ENCODE assay signal across 26 cellular contexts in the genomic region with DNA sequence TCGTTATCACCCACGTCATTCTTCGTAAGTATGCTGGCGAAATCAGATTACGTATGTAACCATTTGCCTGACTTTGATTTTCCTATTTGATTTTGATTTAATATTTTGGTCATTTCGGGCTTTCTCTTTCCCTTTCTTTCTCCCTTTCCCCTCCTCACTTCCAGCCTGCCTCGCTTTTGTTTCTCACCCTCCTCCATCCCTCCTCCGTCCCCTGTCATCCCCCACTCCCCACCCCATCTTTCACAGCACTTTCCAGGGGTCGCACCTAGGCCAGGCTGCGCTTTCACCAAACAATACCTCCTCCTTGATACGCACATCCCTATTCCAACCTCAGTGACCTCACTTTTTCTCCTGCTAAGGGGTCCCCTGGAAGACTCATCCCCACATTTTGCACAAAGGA.
A peak's percentile ranks its signal among the peaks of the same experiment; 100 is the strongest.
DNase-seq lines count a peak whose midpoint lies in the region; ATAC-seq, FAIRE-seq and TF ChIP-seq lines count a peak whose summit lies in the region.
"Had no signal": no experiment of that assay in that cellular context is flagged by ENCODE, and none has a peak within 500 bp of the region (broad histone marks: within the 10 kb centered on the region; RNA-seq: fewer than 3 reads in every experiment).

No MANE protein-coding gene starts in this region.

- no TSS peak for BruUV-seq in K562 (replicated peaks; lab: Mats Ljungman, UMichigan)

- peaks cover 10% of the 10 kb centered on the region for H3F3A ChIP-seq in neural progenitor cell (ENCODE audit: low read depth)

- POLR2A ChIA-PET in K562 (lab: Yijun Ruan, JAX) = interaction anchor here (1.6 kb wide), 1 partner anchor 9 kb away, joined by 3 read pairs; no protein-coding TSS in a partner anchor

- WGBS in K562 (ENCODE audit: insufficient coverage, low coverage, missing lambda C conversion rate) = 83% methylated on average over 11 of the region's 11 CpGs

- H3K79me2 ChIP-seq in K562 (ENCODE audit: control insufficient read depth, insufficient read depth, low read length) (no peaks in the 10 kb centered on the region), neural progenitor cell (ENCODE audit: low read depth) (no peaks in the 10 kb centered on the region)

- H3K9me3 ChIP-seq in K562 (replicated peaks; ENCODE audit: control insufficient read depth, insufficient read depth, low read depth, low read length) = no peaks in the 10 kb centered on the region
- no peaks in the 10 kb centered on the region for H3K9me3 ChIP-seq in neural progenitor cell (ENCODE audit: low read depth)
- H3K9me3 ChIP-seq: BE2C, MG63, SJCRH30 had no signal

- H3K4me1 ChIP-seq in K562 (replicated peaks in 1 of 2; ENCODE audit: control insufficient read depth in 2 of 2, insufficient read depth in 2 of 2, low read length in 2 of 2) = no peaks in the 10 kb centered on the region; a peak in 1 of 5 replicates
- H3K4me1 ChIP-seq in neural progenitor cell = peaks cover 55% of the 10 kb centered on the region
- H3K4me1 ChIP-seq: BE2C, SJCRH30 had no signal

- TF ChIP-seq EP300 in K562 (IDR thresholded peaks at IDR 0.05; ENCODE audit: low read length) = no peak

- H3K27ac Mint-ChIP-seq in neural progenitor cell = no peak overlapping the region
- H3K27ac Mint-ChIP-seq: CD4-positive, CD25-positive, alpha-beta regulatory T cell; HFFc6 had no signal

- no peak overlapping the region for H3K4me3 Mint-ChIP-seq in neural progenitor cell
- H3K4me3 Mint-ChIP-seq: CD4-positive, CD25-positive, alpha-beta regulatory T cell; H9; HFFc6 had no signal

- H3K36me3 Mint-ChIP-seq in neural progenitor cell = no peaks in the 10 kb centered on the region
- H3K36me3 Mint-ChIP-seq: CD4-positive, CD25-positive, alpha-beta regulatory T cell had no signal

- FAIRE-seq in K562 (lab: Jason Lieb, UNC) = no peak
- FAIRE-seq: GM12892, HTR-8/SVneo had no signal

- peaks cover 35% of the 10 kb centered on the region for H3K4me1 Mint-ChIP-seq in neural progenitor cell

- ATAC-seq in K562 = no peak
- ATAC-seq in GM19397 (IDR thresholded peaks at IDR 0.05; ENCODE audit: unreplicated experiment) = no peak
- ATAC-seq: PC-3 had no signal

- in situ Hi-C loops in K562 (cut with MboI) = no loop called here

- H3K27ac ChIP-seq in K562 (ENCODE audit: extremely low read depth, low read depth, low read length) (no peak overlapping the region), neural progenitor cell (no peak overlapping the region)
- H3K27ac ChIP-seq: 22Rv1, SJCRH30 had no signal

- no peaks in the 10 kb centered on the region; a peak in 1 of 5 replicates for H3K27me3 ChIP-seq in K562 (ENCODE audit: control insufficient read depth in 2 of 2, insufficient read depth in 2 of 2, low read length in 2 of 2)
- H3K27me3 ChIP-seq in neural progenitor cell = no peaks in the 10 kb centered on the region
- H3K27me3 ChIP-seq: BE2C, MG63, SJCRH30 had no signal

- no peak for TF ChIP-seq POLR2A in K562 (conservative IDR thresholded peaks at IDR 0.05)

- no peaks in the 10 kb centered on the region for H3K9me1 ChIP-seq in K562 (ENCODE audit: control insufficient read depth, insufficient read depth, low read length)

- no peaks in the 10 kb centered on the region for H4K20me1 ChIP-seq in K562 (replicated peaks; ENCODE audit: control insufficient read depth, insufficient read depth, low read length)
- H4K20me1 ChIP-seq in neural progenitor cell (ENCODE audit: low read depth) = no peaks in the 10 kb centered on the region

- TF ChIP-seq CTCF in K562 (IDR thresholded peaks at IDR 0.05 in 2 of 3, conservative IDR thresholded peaks at IDR 0.05 in 1 of 3; ENCODE audit: insufficient read depth in 2 of 3, low read depth in 1 of 3, low read length in 3 of 3) (no peak), neural progenitor cell (IDR thresholded peaks at IDR 0.05) (no peak)

- no peaks in the 10 kb centered on the region for H3K27me3 Mint-ChIP-seq in neural progenitor cell (ENCODE audit: insufficient read depth, low read depth)
- H3K27me3 Mint-ChIP-seq: CD4-positive, CD25-positive, alpha-beta regulatory T cell had no signal

- TF ChIP-seq RAD21 in K562 (CRISPR knock-in tag; conservative IDR thresholded peaks at IDR 0.05 in 1 of 2, IDR thresholded peaks at IDR 0.05 in 1 of 2) = no peak

- intact Hi-C loops in K562 (cut with micrococcal nuclease) = no loop called here

- DNase-seq in activated effector memory CD4-positive, alpha-beta T cell treated with anti-CD3 and anti-CD28 coated beads, Interleukin-2, amount 50 U/mL, for 16 hours = peak; percentile 28
- no peak for DNase-seq in activated effector memory CD4-positive, alpha-beta T cell treated with Interleukin-2 at 50 U/mL for 16 hours
- DNase-seq in K562 (ENCODE audit: extremely low read depth in 1 of 4, low spot score in 3 of 4) (no peak), neural progenitor cell (ENCODE audit: low spot score) (no peak), HT-29 (ENCODE audit: low spot score) (no peak), cerebellar nuclear complex (lab: John Stamatoyannopoulos, UW) (no peak), anterior cingulate cortex (lab: John Stamatoyannopoulos, UW) (no peak)
- DNase-seq: BE2C; CD4-positive, CD25-positive, alpha-beta regulatory T cell; DMS153; DND-41; H9; HFFc6; MG63; NCI-H1105 treated with DMSO at 0.1 percent for 48 hours; NCI-H146; NCI-H1930; NCI-H2107; NCI-H524 treated with DMSO at 0.1 percent for 48 hours; NCI-H774; PC-3; SJCRH30 had no signal

- H3K9me3 Mint-ChIP-seq in neural progenitor cell = peaks cover 2% of the 10 kb centered on the region
- H3K9me3 Mint-ChIP-seq: H9, HFFc6 had no signal

- H3K9ac ChIP-seq in K562 (ENCODE audit: insufficient read depth in 1 of 2, low read depth in 2 of 2, low read length in 2 of 2) = no peak overlapping the region
- no peak overlapping the region for H3K9ac ChIP-seq in neural progenitor cell

- no peak overlapping the region for H2AFZ ChIP-seq in K562 (ENCODE audit: low read depth, low read length)
- H2AFZ ChIP-seq in neural progenitor cell (replicated peaks) = no peak overlapping the region

- H3K4me3 ChIP-seq in K562 (no peak overlapping the region), neural progenitor cell (no peak overlapping the region)
- H3K4me3 ChIP-seq: MG63, SJCRH30 had no signal

- H3K4me2 ChIP-seq in K562 (ENCODE audit: insufficient read depth, low read length) (no peak overlapping the region), neural progenitor cell (peak overlapping the region; percentile 9)

- H3K36me3 ChIP-seq in K562 (ENCODE audit: control insufficient read depth, insufficient read depth, low read length) (peaks cover 20% of the 10 kb centered on the region), neural progenitor cell (no peaks in the 10 kb centered on the region)
- H3K36me3 ChIP-seq: BE2C, MG63, SJCRH30 had no signal

- CTCF ChIA-PET in K562 (lab: Yijun Ruan, JAX; ENCODE audit: low intra/inter-chr PET ratio) = no interaction called here

TF ChIP-seq in K562, 482 proteins besides CTCF, POLR2A, EP300 and RAD21 (continues in another document):
- TF ChIP-seq OTX1 (CRISPR knock-in tag; IDR thresholded peaks at IDR 0.05) = 0 out of 2 replicates have a peak, but pooled peaks have one; percentile 34
- TF ChIP-seq KDM1A (IDR thresholded peaks at IDR 0.05) = peak in 1 of 2 experiments; percentile 35; a peak in 1 of 4 replicates
- TF ChIP-seq PHF20 (IDR thresholded peaks at IDR 0.05; ENCODE audit: partially characterized antibody) = no peak
- TF ChIP-seq IRF2 (CRISPR knock-in tag; IDR thresholded peaks at IDR 0.05) = no peak
- TF ChIP-seq, protein P1, sequence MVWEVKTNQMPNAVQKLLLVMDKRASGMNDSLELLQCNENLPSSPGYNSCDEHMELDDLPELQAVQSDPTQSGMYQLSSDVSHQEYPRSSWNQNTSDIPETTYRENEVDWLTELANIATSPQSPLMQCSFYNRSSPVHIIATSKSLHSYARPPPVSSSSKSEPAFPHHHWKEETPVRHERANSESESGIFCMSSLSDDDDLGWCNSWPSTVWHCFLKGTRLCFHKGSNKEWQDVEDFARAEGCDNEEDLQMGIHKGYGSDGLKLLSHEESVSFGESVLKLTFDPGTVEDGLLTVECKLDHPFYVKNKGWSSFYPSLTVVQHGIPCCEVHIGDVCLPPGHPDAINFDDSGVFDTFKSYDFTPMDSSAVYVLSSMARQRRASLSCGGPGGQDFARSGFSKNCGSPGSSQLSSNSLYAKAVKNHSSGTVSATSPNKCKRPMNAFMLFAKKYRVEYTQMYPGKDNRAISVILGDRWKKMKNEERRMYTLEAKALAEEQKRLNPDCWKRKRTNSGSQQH (CRISPR knock-in tag; IDR thresholded peaks at IDR 0.05) = 0 out of 2 replicates have a peak, but pooled peaks have one; percentile 13
- TF ChIP-seq, protein P2, sequence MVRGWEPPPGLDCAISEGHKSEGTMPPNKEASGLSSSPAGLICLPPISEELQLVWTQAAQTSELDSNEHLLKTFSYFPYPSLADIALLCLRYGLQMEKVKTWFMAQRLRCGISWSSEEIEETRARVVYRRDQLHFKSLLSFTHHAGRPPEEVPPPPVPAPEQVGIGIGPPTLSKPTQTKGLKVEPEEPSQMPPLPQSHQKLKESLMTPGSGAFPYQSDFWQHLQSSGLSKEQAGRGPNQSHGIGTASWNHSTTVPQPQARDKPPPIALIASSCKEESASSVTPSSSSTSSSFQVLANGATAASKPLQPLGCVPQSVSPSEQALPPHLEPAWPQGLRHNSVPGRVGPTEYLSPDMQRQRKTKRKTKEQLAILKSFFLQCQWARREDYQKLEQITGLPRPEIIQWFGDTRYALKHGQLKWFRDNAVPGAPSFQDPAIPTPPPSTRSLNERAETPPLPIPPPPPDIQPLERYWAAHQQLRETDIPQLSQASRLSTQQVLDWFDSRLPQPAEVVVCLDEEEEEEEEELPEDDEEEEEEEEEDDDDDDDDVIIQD (CRISPR knock-in tag; IDR thresholded peaks at IDR 0.05) = no peak
- no peak for TF ChIP-seq HLTF (IDR thresholded peaks at IDR 0.05)
- TF ChIP-seq SAFB (IDR thresholded peaks at IDR 0.05; ENCODE audit: borderline replicate concordance, low read depth, low read length) = no peak
